10 cellular contexts compared by ENCODE assay signal in the genomic region with DNA sequence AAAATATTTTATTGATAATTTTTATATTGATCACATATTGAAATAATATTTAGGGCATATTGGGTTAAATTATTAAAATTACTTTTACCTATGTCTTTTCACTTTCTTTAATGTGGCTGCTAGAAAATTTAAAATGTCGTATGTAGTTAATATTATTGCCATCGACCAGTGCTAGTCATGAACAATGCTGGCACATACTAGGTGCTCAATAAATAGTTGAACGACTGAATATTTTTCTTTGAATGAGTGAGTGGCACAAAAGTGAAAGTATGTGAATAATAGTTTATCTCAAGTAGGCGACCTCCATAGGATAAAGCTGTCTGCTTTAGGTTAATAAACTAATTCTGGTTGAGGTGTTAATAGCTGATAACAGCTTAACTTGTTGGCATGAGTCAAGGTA.
DNase-seq lines count a peak whose midpoint lies in the region; ATAC-seq and TF ChIP-seq lines count a peak whose summit lies in the region.
"Had no signal": no experiment of that assay in that cellular context is flagged by ENCODE, and none has a peak within 500 bp of the region (broad histone marks: within the 10 kb centered on the region; RNA-seq: fewer than 3 reads in every experiment).

No MANE protein-coding gene starts in this region.

- H3K27me3 ChIP-seq in CD4-positive, alpha-beta T cell (ENCODE audit: control insufficient read depth, insufficient read depth, low read length), result no peaks in the 10 kb centered on the region
- H3K27me3 ChIP-seq in HUES48 (ENCODE audit: control insufficient read depth, insufficient read depth, low read length), result peaks cover 16% of the 10 kb centered on the region
- H3K27me3 ChIP-seq in mammary epithelial cell (ENCODE audit: insufficient read depth, low read length), result no peaks in the 10 kb centered on the region
- H3K27me3 ChIP-seq: brain microvascular endothelial cell had no signal

- intact Hi-C loops in CD4-positive, alpha-beta T cell (cut with DNase I, micrococcal nuclease), result no loop called here
- intact Hi-C loops in mammary epithelial cell (cut with micrococcal nuclease), result loop anchor here (10.0 kb wide), 1 partner anchor 241 kb away; no protein-coding TSS in a partner anchor

- 95% methylated on average over 4 of the region's 4 CpGs for WGBS in mammary epithelial cell (ENCODE audit: low coverage, missing lambda C conversion rate)

- CTCF ChIA-PET in CD4-positive, alpha-beta T cell (lab: Charles Lee), result interaction anchor here (0.7 kb wide), 2 partner anchors 12 to 516 kb away, joined by 3 to 4 read pairs; no protein-coding TSS in a partner anchor
- CTCF ChIA-PET in mammary epithelial cell (lab: Charles Lee; ENCODE audit: low non-redundant PET), result no interaction called here

- H3K36me3 ChIP-seq in HUES48 (ENCODE audit: control insufficient read depth, insufficient read depth, low read length), result no peaks in the 10 kb centered on the region
- H3K36me3 ChIP-seq in mammary epithelial cell (ENCODE audit: insufficient read depth, low read length), result no peaks in the 10 kb centered on the region
- H3K36me3 ChIP-seq: brain microvascular endothelial cell had no signal

- no peaks in the 10 kb centered on the region for H3K9me3 Mint-ChIP-seq in CD4-positive, alpha-beta T cell
- no peaks in the 10 kb centered on the region for H3K9me3 Mint-ChIP-seq in naive thymus-derived CD8-positive, alpha-beta T cell

- no TSS peak for BruUV-seq in mammary epithelial cell (replicated peaks; lab: Mats Ljungman, UMichigan)

- H3K36me3 Mint-ChIP-seq in CD4-positive, alpha-beta T cell (ENCODE audit: low read depth), result no peaks in the 10 kb centered on the region
- no peaks in the 10 kb centered on the region for H3K36me3 Mint-ChIP-seq in naive thymus-derived CD8-positive, alpha-beta T cell

- peak overlapping the region; percentile 77 for H3K4me3 Mint-ChIP-seq in CD4-positive, alpha-beta T cell
- H3K4me3 Mint-ChIP-seq in naive thymus-derived CD8-positive, alpha-beta T cell, result peak overlapping the region; percentile 82 to 97 (median 90)

- peaks cover 30% of the 10 kb centered on the region for H3K4me1 ChIP-seq in HUES48 (ENCODE audit: control insufficient read depth, insufficient read depth, low read length)
- H3K4me1 ChIP-seq in mammary epithelial cell (ENCODE audit: insufficient read depth, low read length), result peaks cover 57% of the 10 kb centered on the region

- in situ Hi-C loops in mammary epithelial cell (cut with MboI; ENCODE audit: low sequenced_read_pairs in 2 of 2), result no loop called here

- no peaks in the 10 kb centered on the region for H3K79me2 ChIP-seq in mammary epithelial cell (ENCODE audit: insufficient read depth, low read length)

- POLR2A ChIA-PET in CD4-positive, alpha-beta T cell (lab: Charles Lee), result no interaction called here
- POLR2A ChIA-PET in naive thymus-derived CD8-positive, alpha-beta T cell (lab: Charles Lee), result interaction anchor here (0.7 kb wide), 1 partner anchor 96 kb away, joined by 4 read pairs; no protein-coding TSS in a partner anchor

- peak overlapping the region; percentile 67 for H3K4me3 ChIP-seq in HUES48 (ENCODE audit: low read depth, low read length)
- no peak overlapping the region for H3K4me3 ChIP-seq in mammary epithelial cell (replicated peaks in 1 of 3; ENCODE audit: insufficient read depth in 1 of 3, low read depth in 2 of 3, low read length in 3 of 3)

- H3K27me3 Mint-ChIP-seq in CD4-positive, alpha-beta T cell, result peaks cover 13% of the 10 kb centered on the region
- peaks cover 0 to 3% (median 1%) of the 10 kb centered on the region in 5 donors for H3K27me3 Mint-ChIP-seq in naive thymus-derived CD8-positive, alpha-beta T cell

- no peaks in the 10 kb centered on the region for H4K20me1 ChIP-seq in mammary epithelial cell (ENCODE audit: insufficient read depth, low read length)

- no peak overlapping the region for H3K27ac ChIP-seq in CD4-positive, alpha-beta T cell (ENCODE audit: low read depth, low read length)
- H3K27ac ChIP-seq in HUES48 (ENCODE audit: low read depth, low read length) (no peak overlapping the region), mammary epithelial cell (ENCODE audit: insufficient read depth, low read depth, low read length) (no peak overlapping the region)

- TF ChIP-seq CTCF in CD4-positive, alpha-beta T cell (IDR thresholded peaks at IDR 0.05), result no peak
- TF ChIP-seq CTCF in mammary epithelial cell (conservative IDR thresholded peaks at IDR 0.05 in 1 of 2, IDR thresholded peaks at IDR 0.05 in 1 of 2; ENCODE audit: extremely low read depth in 1 of 2, insufficient read depth in 1 of 2, low read depth in 1 of 2, low read length in 2 of 2), result no peak

- H3K4me2 ChIP-seq in mammary epithelial cell (ENCODE audit: insufficient read depth, low read depth, low read length), result peak overlapping the region; percentile 85

- H3K4me1 Mint-ChIP-seq in CD4-positive, alpha-beta T cell (ENCODE audit: low read depth), result peaks cover 12% of the 10 kb centered on the region
- H3K4me1 Mint-ChIP-seq in naive thymus-derived CD8-positive, alpha-beta T cell, result peaks cover 12 to 18% (median 16%) of the 10 kb centered on the region in 4 donors

- no peak overlapping the region for H3K27ac Mint-ChIP-seq in CD4-positive, alpha-beta T cell
- peak overlapping the region in 6 of 10 donors; percentile 7 to 95 (median 79) for H3K27ac Mint-ChIP-seq in naive thymus-derived CD8-positive, alpha-beta T cell

- no peak overlapping the region for H2AFZ ChIP-seq in mammary epithelial cell (ENCODE audit: low read depth, low read length)

- dilution Hi-C loops in mammary epithelial cell (cut with HindIII; ENCODE audit: low sequenced_read_pairs), result no loop called here

- no peak for DNase-seq in CD4-positive, alpha-beta T cell
- DNase-seq in mammary epithelial cell, result no peak
- no peak for DNase-seq in naive thymus-derived CD8-positive, alpha-beta T cell
- no peak for DNase-seq in NCI-H2029 treated with DMSO at 0.1 percent for 48 hours (lab: John Stamatoyannopoulos, UW)
- no peak for DNase-seq in NCI-H1694 treated with DMSO at 0.1 percent for 48 hours (lab: John Stamatoyannopoulos, UW)
- DNase-seq: brain microvascular endothelial cell, occipital lobe had no signal

- ATAC-seq in CD4-positive, alpha-beta T cell (ENCODE audit: poor library complexity), result no peak
- no peak for ATAC-seq in naive thymus-derived CD8-positive, alpha-beta T cell
- ATAC-seq in GM21786 (IDR thresholded peaks at IDR 0.05; ENCODE audit: unreplicated experiment) (no peak), GM18520 (IDR thresholded peaks at IDR 0.05; ENCODE audit: unreplicated experiment) (no peak)

- H3K9me3 ChIP-seq in CD4-positive, alpha-beta T cell (ENCODE audit: control insufficient read depth, low read length), result no peaks in the 10 kb centered on the region
- H3K9me3 ChIP-seq in HUES48 (ENCODE audit: control insufficient read depth, insufficient read depth, low read length) (no peaks in the 10 kb centered on the region), mammary epithelial cell (replicated peaks; ENCODE audit: insufficient read depth, low read length) (no peaks in the 10 kb centered on the region)

- H3K9ac ChIP-seq in HUES48 (ENCODE audit: low read depth, low read length) (no peak overlapping the region), mammary epithelial cell (ENCODE audit: insufficient read depth, low read length) (no peak overlapping the region)
